Comparison of ENCODE assay signal across 8 cellular contexts in genomic region chr5:181261320-181262085, GRCh38. TPM values are rescaled to one million over a fixed set of nuclear protein-coding genes. Genes with fewer than 3 reads are reported as not detected.
DNase-seq lines count a peak whose midpoint lies in the region; ATAC-seq, FAIRE-seq and TF ChIP-seq lines count a peak whose summit lies in the region.

No MANE protein-coding gene starts in this region.

- POLR2A ChIA-PET in GM12878 (lab: Charles Lee), result interaction anchor here (0.9 to 3.7 kb wide), 11 partner anchors 10 to 458 kb away, joined by 3 to 19 read pairs (median 5); partner anchors contain the start of genes RACK1 and TRIM41

- ATAC-seq in HG02798 (IDR thresholded peaks at IDR 0.05; ENCODE audit: poor library complexity, unreplicated experiment) (peak; percentile 56), GM12878 (peak; percentile 81)

- H3K4me3 ChIP-seq in GM12878, result peak overlapping the region; percentile 95
- H3K4me3 ChIP-seq in iPS-20b (ENCODE audit: low read length), result peak overlapping the region; percentile 91

- H3K9ac ChIP-seq in GM12878 (ENCODE audit: control insufficient read depth, insufficient read depth, low read length) (peak overlapping the region; percentile 98), iPS-20b (ENCODE audit: low read depth, low read length) (peak overlapping the region; percentile 96)

- no peak for FAIRE-seq in GM12878 (lab: Jason Lieb, UNC)

- intact Hi-C loops in GM12878 (cut with micrococcal nuclease; ENCODE audit: unreplicated experiment), result loop anchor here (2.0 to 5.0 kb wide), 4 partner anchors 17 to 399 kb away; partner anchors contain the start of genes TRIM41 and ZFP62

- peak overlapping the region; percentile 97 for H3K27ac ChIP-seq in GM12878 (ENCODE audit: control insufficient read depth, insufficient read depth)
- peak overlapping the region; percentile 94 for H3K27ac ChIP-seq in iPS-20b (ENCODE audit: low read length)

- CTCF ChIA-PET in GM12878 (lab: Yijun Ruan, JAX), result interaction anchor here (0.9 to 2.4 kb wide), 9 partner anchors 10 to 90 kb away, joined by 3 to 9 read pairs (median 4); partner anchors contain the start of gene TRIM41

- no TSS peak for BruUV-seq in GM12878 (replicated peaks; lab: Mats Ljungman, UMichigan)

- H3K36me3 ChIP-seq in GM12878 (ENCODE audit: control insufficient read depth in 2 of 2, insufficient read depth in 2 of 2, low read length in 1 of 2), result peaks cover 1 to 4% of the 10 kb centered on the region in 2 experiments; a peak in 2 of 4 replicates
- H3K36me3 ChIP-seq in iPS-20b (ENCODE audit: insufficient read depth, low read depth, low read length), result peaks cover 17% of the 10 kb centered on the region; the same call in 1 of the 2 replicates

- H3K27me3 ChIP-seq in GM12878 (replicated peaks in 1 of 2; ENCODE audit: control insufficient read depth in 2 of 2, insufficient read depth in 2 of 2, low read length in 1 of 2), result no peaks in the 10 kb centered on the region
- no peaks in the 10 kb centered on the region for H3K27me3 ChIP-seq in iPS-20b (ENCODE audit: insufficient read depth, low read length)

- H3K4me1 ChIP-seq in GM12878 (ENCODE audit: control insufficient read depth, insufficient read depth, low read length) (peaks cover 3% of the 10 kb centered on the region; the same call in 1 of the 2 replicates), iPS-20b (ENCODE audit: insufficient read depth, low read length) (peaks cover 9% of the 10 kb centered on the region)

- TF ChIP-seq CTCF in GM12878 (IDR thresholded peaks at IDR 0.05 in 2 of 3, conservative IDR thresholded peaks at IDR 0.05 in 1 of 3; ENCODE audit: control insufficient read depth in 2 of 3, extremely low read depth in 1 of 3, insufficient read depth in 1 of 3, low read depth in 3 of 3, low read length in 3 of 3), result no peak

- H3K9me3 ChIP-seq in GM12878 (replicated peaks; ENCODE audit: control insufficient read depth, insufficient read depth, low read length), result no peaks in the 10 kb centered on the region
- no peaks in the 10 kb centered on the region for H3K9me3 ChIP-seq in iPS-20b (ENCODE audit: insufficient read depth, low read depth, low read length)

- TF ChIP-seq RAD21 in GM12878 (IDR thresholded peaks at IDR 0.05; ENCODE audit: insufficient read depth, low read depth, low read length), result no peak

- H2AFZ ChIP-seq in GM12878 (ENCODE audit: control insufficient read depth, low read depth, low read length), result peak overlapping the region; percentile 91

- peak overlapping the region; percentile 71; the same call in 1 of the 2 replicates for H3K4me2 ChIP-seq in GM12878 (ENCODE audit: control insufficient read depth, insufficient read depth)

- TF ChIP-seq EP300 in GM12878 (IDR thresholded peaks at IDR 0.05; ENCODE audit: borderline replicate concordance in 1 of 2, control insufficient read depth in 1 of 2, low read depth in 2 of 2, low read length in 2 of 2), result no peak

- SMC1A ChIA-PET in GM12878 (lab: Charles Lee; ENCODE audit: uncharacterized antibody, unreplicated experiment), result interaction anchor here (1.0 to 3.7 kb wide), 6 partner anchors 11 to 76 kb away, joined by 3 to 25 read pairs (median 5); partner anchors contain the start of gene RACK1

- H4K20me1 ChIP-seq in GM12878 (ENCODE audit: control insufficient read depth, insufficient read depth), result no peaks in the 10 kb centered on the region

- in situ Hi-C loops in GM12878 (cut with MboI), result no loop called here

- RAD21 ChIA-PET in GM12878 (lab: Charles Lee; ENCODE audit: unreplicated experiment), result interaction anchor here (0.8 to 2.8 kb wide), 9 partner anchors 9 to 77 kb away, joined by 3 to 13 read pairs (median 6); partner anchors contain the start of gene RACK1

- DNase-seq in GM12878 (ENCODE audit: low read depth, low spot score) (no peak), NCI-H2196 treated with DMSO at 0.1 percent for 48 hours (lab: John Stamatoyannopoulos, UW; ENCODE audit: unreplicated experiment) (no peak), NCI-H1417 (lab: John Stamatoyannopoulos, UW) (no peak)
- peak in 2 of 3 donors; percentile 44 to 62 for DNase-seq in stimulated activated CD4-positive, alpha-beta T cell treated with anti-CD3 and anti-CD28 coated beads, Interleukin-12 subunit alpha, Interleukin-12 subunit beta, amount 100 ng/mL, for 48 hours (ENCODE audit: low read depth in 2 of 3, low spot score in 1 of 3)

- WGBS in GM12878 (ENCODE audit: insufficient coverage, insufficient replicate concordance, low lambda C conversion rate, missing lambda C conversion rate), result 1% methylated on average over 59 of the region's 60 CpGs

- TF ChIP-seq POLR2A in GM15510 (IDR thresholded peaks at IDR 0.05; ENCODE audit: borderline replicate concordance, extremely low read depth, insufficient read length) (peak; percentile 76), Raji (IDR thresholded peaks at IDR 0.05; ENCODE audit: insufficient read depth, low read depth, low read length) (peak; percentile 87), GM12878 (IDR thresholded peaks at IDR 0.05; ENCODE audit: low read depth, low read length) (peak; percentile 49)

- peaks cover 54% of the 10 kb centered on the region for H3K79me2 ChIP-seq in GM12878 (ENCODE audit: control insufficient read depth, insufficient read depth, low read length)

RNA-seq across cellular contexts. Expression of gene TRIM52, which starts 0.6 kb away (rescaled TPM):
- total RNA-seq in GM12878 (2013; cell fraction: nucleolus; rRNA removed), result 46.6 and 48.5 TPM in 2 replicates
- total RNA-seq in GM12878 (2014; rRNA removed) (6.5 and 7.1 TPM in 2 replicates), GM12878 (2014; rRNA removed; fragmentation: Illumina TruSeq; extraction: Trizol) (10.1 and 11.5 TPM in 2 replicates), GM12878 (2021) (8.4 and 8.6 TPM in 2 replicates)
- 5.9 TPM for polyA plus RNA-seq in GM12878 (2011; ENCODE audit: low read depth)
- polyA plus RNA-seq in GM12878 (2011; rRNA removed) (24.3 and 34.0 TPM in 2 replicates), GM12878 (2014; fragmentation: Illumina TruSeq; extraction: Trizol) (12.4 and 14.7 TPM in 2 replicates), GM12878 (2014; fragmentation: Nextera tagmentation; extraction: Ambion mirVana) (1 to 10 TPM; 1.4 to 3.4 TPM), GM12878 (2014; rRNA removed) (11.6 and 13.4 TPM in 2 replicates), GM12878 (2016; fragmentation: Nextera tagmentation; extraction: Ambion mirVana) (1 to 10 TPM; 6.8 to 7.9 TPM)
- 12.3 and 13.7 TPM in 2 replicates for polyA plus RNA-seq in GM12878 (2011; cell fraction: cytosol; rRNA removed)
- 31.5 and 38.7 TPM in 2 replicates for polyA plus RNA-seq in GM12878 (2011; cell fraction: nucleus; rRNA removed)
- polyA plus RNA-seq in GM12878 (2012), result 10.7 and 12.3 TPM in 2 replicates
- 19.5 and 28.6 TPM in 2 replicates for polyA minus RNA-seq in GM12878 (2011; rRNA and poly(A)+ RNA removed)
- polyA minus RNA-seq in GM12878 (2011; cell fraction: cytosol; rRNA and poly(A)+ RNA removed), result 6.1 and 7.9 TPM in 2 replicates
- 15.4 and 24.9 TPM in 2 replicates for polyA minus RNA-seq in GM12878 (2011; cell fraction: nucleus; rRNA and poly(A)+ RNA removed)

RNA-seq across cellular contexts. Expression of gene RACK1, which starts 17.8 kb away (rescaled TPM):
- total RNA-seq in GM12878 (2013; cell fraction: nucleolus; rRNA removed), result 1,060 and 1,082 TPM in 2 replicates
- total RNA-seq in GM12878 (2014; rRNA removed) (6,385 and 6,584 TPM in 2 replicates), GM12878 (2014; rRNA removed; fragmentation: Illumina TruSeq; extraction: Trizol) (4,111 and 4,251 TPM in 2 replicates), GM12878 (2021) (2,742 and 2,873 TPM in 2 replicates)
- 2,498 TPM for polyA plus RNA-seq in GM12878 (2011; ENCODE audit: low read depth)
- polyA plus RNA-seq in GM12878 (2011; rRNA removed) (2,058 and 4,963 TPM in 2 replicates), GM12878 (2014; fragmentation: Illumina TruSeq; extraction: Trizol) (2,869 and 4,083 TPM in 2 replicates), GM12878 (2014; fragmentation: Nextera tagmentation; extraction: Ambion mirVana) (1,000 to 10,000 TPM; 3,729 to 5,412 TPM), GM12878 (2014; rRNA removed) (5,813 and 5,897 TPM in 2 replicates), GM12878 (2016; fragmentation: Nextera tagmentation; extraction: Ambion mirVana) (1,000 to 10,000 TPM; 1,365 to 1,424 TPM)
- 6,471 and 7,747 TPM in 2 replicates for polyA plus RNA-seq in GM12878 (2011; cell fraction: cytosol; rRNA removed)
- 2,792 and 3,345 TPM in 2 replicates for polyA plus RNA-seq in GM12878 (2011; cell fraction: nucleus; rRNA removed)
- 4,319 and 4,635 TPM in 2 replicates for polyA plus RNA-seq in GM12878 (2012)
- 6,568 and 9,193 TPM in 2 replicates for polyA minus RNA-seq in GM12878 (2011; rRNA and poly(A)+ RNA removed)
- polyA minus RNA-seq in GM12878 (2011; cell fraction: cytosol; rRNA and poly(A)+ RNA removed), result 1,862 and 1,930 TPM in 2 replicates
- 910 and 1,213 TPM in 2 replicates for polyA minus RNA-seq in GM12878 (2011; cell fraction: nucleus; rRNA and poly(A)+ RNA removed)

RNA-seq across cellular contexts. Expression of gene TRIM41, which starts 38.4 kb away (rescaled TPM):
- total RNA-seq in GM12878 (2013; cell fraction: nucleolus; rRNA removed), result 30.1 and 34.3 TPM in 2 replicates
- total RNA-seq in GM12878 (2014; rRNA removed), result 16.0 and 17.2 TPM in 2 replicates
- total RNA-seq in GM12878 (2014; rRNA removed; fragmentation: Illumina TruSeq; extraction: Trizol), result 10.5 and 10.6 TPM in 2 replicates
- 24.6 and 28.9 TPM in 2 replicates for total RNA-seq in GM12878 (2021)
- 11.5 TPM for polyA plus RNA-seq in GM12878 (2011; ENCODE audit: low read depth)
- polyA plus RNA-seq in GM12878 (2011; rRNA removed), result 14.8 and 17.7 TPM in 2 replicates
- 16.4 and 21.9 TPM in 2 replicates for polyA plus RNA-seq in GM12878 (2011; cell fraction: cytosol; rRNA removed)
- polyA plus RNA-seq in GM12878 (2011; cell fraction: nucleus; rRNA removed), result 173 and 195 TPM in 2 replicates
- polyA plus RNA-seq in GM12878 (2012), result 21.7 and 28.2 TPM in 2 replicates
- 9.4 and 10.6 TPM in 2 replicates for polyA plus RNA-seq in GM12878 (2014; fragmentation: Illumina TruSeq; extraction: Trizol)
- 1 to 10 TPM; 1.0 to 3.2 TPM for polyA plus RNA-seq in GM12878 (2014; fragmentation: Nextera tagmentation; extraction: Ambion mirVana)
- 21.5 and 24.4 TPM in 2 replicates for polyA plus RNA-seq in GM12878 (2014; rRNA removed)
- 1 to 10 TPM; 5.2 to 5.5 TPM for polyA plus RNA-seq in GM12878 (2016; fragmentation: Nextera tagmentation; extraction: Ambion mirVana)
- polyA minus RNA-seq in GM12878 (2011; rRNA and poly(A)+ RNA removed), result 8.6 and 10.9 TPM in 2 replicates
- polyA minus RNA-seq in GM12878 (2011; cell fraction: cytosol; rRNA and poly(A)+ RNA removed), result 6.8 and 7.5 TPM in 2 replicates
- 16.0 and 24.7 TPM in 2 replicates for polyA minus RNA-seq in GM12878 (2011; cell fraction: nucleus; rRNA and poly(A)+ RNA removed)

RNA-seq across cellular contexts. Expression of gene TRIM7, which starts 56.5 kb away (rescaled TPM):
- 0.59 and 0.84 TPM in 2 replicates for total RNA-seq in GM12878 (2013; cell fraction: nucleolus; rRNA removed)
- 0.54 and 1.1 TPM in 2 replicates for total RNA-seq in GM12878 (2014; rRNA removed)
- total RNA-seq in GM12878 (2014; rRNA removed; fragmentation: Illumina TruSeq; extraction: Trizol), result 0.22 and 0.46 TPM in 2 replicates
- 0.38 and 0.96 TPM in 2 replicates for total RNA-seq in GM12878 (2021)
- polyA plus RNA-seq in GM12878 (2011; ENCODE audit: low read depth), result 1.1 TPM
- 1.6 TPM in 2 replicates for polyA plus RNA-seq in GM12878 (2011; rRNA removed)
- 0.97 and 1.0 TPM in 2 replicates for polyA plus RNA-seq in GM12878 (2011; cell fraction: cytosol; rRNA removed)
- polyA plus RNA-seq in GM12878 (2011; cell fraction: nucleus; rRNA removed), result 2.2 and 2.4 TPM in 2 replicates
- polyA plus RNA-seq in GM12878 (2012), result 0.87 and 1.7 TPM in 2 replicates
- 0.32 and 0.33 TPM in 2 replicates for polyA plus RNA-seq in GM12878 (2014; fragmentation: Illumina TruSeq; extraction: Trizol)
- under 1 TPM; 0.02 to 0.20 TPM for polyA plus RNA-seq in GM12878 (2014; fragmentation: Nextera tagmentation; extraction: Ambion mirVana)
- polyA plus RNA-seq in GM12878 (2014; rRNA removed), result 0.84 and 1.1 TPM in 2 replicates
- 1 to 10 TPM in 1 of 2 experiments, under 1 TPM in 1; 0.44 to 1.3 TPM for polyA plus RNA-seq in GM12878 (2016; fragmentation: Nextera tagmentation; extraction: Ambion mirVana)
- polyA minus RNA-seq in GM12878 (2011; rRNA and poly(A)+ RNA removed), result 0.80 and 0.88 TPM in 2 replicates
- polyA minus RNA-seq in GM12878 (2011; cell fraction: cytosol; rRNA and poly(A)+ RNA removed), result 0.83 and 1.1 TPM in 2 replicates
- polyA minus RNA-seq in GM12878 (2011; cell fraction: nucleus; rRNA and poly(A)+ RNA removed), result 0.73 and 1.5 TPM in 2 replicates

Comparison
In these comparisons a context has a peak if more than half of its experiments do, and no peak if none do; other contexts are left out.
1. DNase-seq: peak in stimulated activated CD4-positive, alpha-beta T cell treated with anti-CD3 and anti-CD28 coated beads, Interleukin-12 subunit alpha, Interleukin-12 subunit beta, amount 100 ng/mL, for 48 hours (2 of 3); none in GM12878 (single experiment), NCI-H2196 treated with DMSO at 0.1 percent for 48 hours (single experiment) and NCI-H1417 (0 of 3).
2. Peak in every context shown above with its lines, with median percentiles within 50 percentile points of each other: POLR2A ChIP-seq.